ENCODE assay signal across 1 cellular context in the genomic region with DNA sequence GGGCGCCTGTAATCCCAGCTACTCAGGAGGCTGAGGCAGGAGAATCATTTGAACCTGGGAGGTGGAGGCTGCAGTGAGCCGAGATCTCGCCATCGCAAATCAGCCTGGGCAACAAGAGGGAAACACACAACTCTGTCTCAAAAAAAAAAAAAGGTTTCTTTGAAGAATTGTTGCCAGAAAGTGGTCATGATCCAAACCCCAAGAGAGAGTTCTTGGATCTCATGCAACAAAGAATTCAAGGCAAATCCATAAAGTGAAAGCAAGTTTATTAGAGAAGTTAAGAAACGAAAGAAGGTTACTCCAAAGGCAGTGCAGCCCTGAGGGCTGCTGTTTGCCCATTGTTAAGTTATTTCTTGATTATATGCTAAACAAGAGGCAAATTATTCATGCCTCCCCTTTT.
TF ChIP-seq lines count a peak whose summit lies in the region.

No MANE protein-coding gene starts in this region.

TF ChIP-seq in GM23338, 12 proteins besides CTCF, POLR2A, EP300 and RAD21 (continued from another document):
- TF ChIP-seq JUNB (IDR thresholded peaks at IDR 0.05; ENCODE audit: unreplicated experiment) (no peak), STAT1 (IDR thresholded peaks at IDR 0.05; ENCODE audit: unreplicated experiment) (no peak), EZH2 (IDR thresholded peaks at IDR 0.05; ENCODE audit: low read depth, unreplicated experiment) (no peak), ZNF331 (CRISPR knock-in tag; IDR thresholded peaks at IDR 0.05; ENCODE audit: low read depth) (no peak), CREB1 (CRISPR knock-in tag; IDR thresholded peaks at IDR 0.05; ENCODE audit: low read depth) (no peak), EZH2phosphoT487 (IDR thresholded peaks at IDR 0.05; ENCODE audit: unreplicated experiment) (no peak), NANOG (IDR thresholded peaks at IDR 0.05; ENCODE audit: borderline replicate concordance) (no peak), ZNF114 (CRISPR knock-in tag; IDR thresholded peaks at IDR 0.05) (no peak), POLR2AphosphoS5 (IDR thresholded peaks at IDR 0.05; ENCODE audit: low read depth) (no peak)
- TF ChIP-seq, protein P1, sequence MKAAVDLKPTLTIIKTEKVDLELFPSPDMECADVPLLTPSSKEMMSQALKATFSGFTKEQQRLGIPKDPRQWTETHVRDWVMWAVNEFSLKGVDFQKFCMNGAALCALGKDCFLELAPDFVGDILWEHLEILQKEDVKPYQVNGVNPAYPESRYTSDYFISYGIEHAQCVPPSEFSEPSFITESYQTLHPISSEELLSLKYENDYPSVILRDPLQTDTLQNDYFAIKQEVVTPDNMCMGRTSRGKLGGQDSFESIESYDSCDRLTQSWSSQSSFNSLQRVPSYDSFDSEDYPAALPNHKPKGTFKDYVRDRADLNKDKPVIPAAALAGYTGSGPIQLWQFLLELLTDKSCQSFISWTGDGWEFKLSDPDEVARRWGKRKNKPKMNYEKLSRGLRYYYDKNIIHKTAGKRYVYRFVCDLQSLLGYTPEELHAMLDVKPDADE (IDR thresholded peaks at IDR 0.05), result no peak
- TF ChIP-seq, protein P2, sequence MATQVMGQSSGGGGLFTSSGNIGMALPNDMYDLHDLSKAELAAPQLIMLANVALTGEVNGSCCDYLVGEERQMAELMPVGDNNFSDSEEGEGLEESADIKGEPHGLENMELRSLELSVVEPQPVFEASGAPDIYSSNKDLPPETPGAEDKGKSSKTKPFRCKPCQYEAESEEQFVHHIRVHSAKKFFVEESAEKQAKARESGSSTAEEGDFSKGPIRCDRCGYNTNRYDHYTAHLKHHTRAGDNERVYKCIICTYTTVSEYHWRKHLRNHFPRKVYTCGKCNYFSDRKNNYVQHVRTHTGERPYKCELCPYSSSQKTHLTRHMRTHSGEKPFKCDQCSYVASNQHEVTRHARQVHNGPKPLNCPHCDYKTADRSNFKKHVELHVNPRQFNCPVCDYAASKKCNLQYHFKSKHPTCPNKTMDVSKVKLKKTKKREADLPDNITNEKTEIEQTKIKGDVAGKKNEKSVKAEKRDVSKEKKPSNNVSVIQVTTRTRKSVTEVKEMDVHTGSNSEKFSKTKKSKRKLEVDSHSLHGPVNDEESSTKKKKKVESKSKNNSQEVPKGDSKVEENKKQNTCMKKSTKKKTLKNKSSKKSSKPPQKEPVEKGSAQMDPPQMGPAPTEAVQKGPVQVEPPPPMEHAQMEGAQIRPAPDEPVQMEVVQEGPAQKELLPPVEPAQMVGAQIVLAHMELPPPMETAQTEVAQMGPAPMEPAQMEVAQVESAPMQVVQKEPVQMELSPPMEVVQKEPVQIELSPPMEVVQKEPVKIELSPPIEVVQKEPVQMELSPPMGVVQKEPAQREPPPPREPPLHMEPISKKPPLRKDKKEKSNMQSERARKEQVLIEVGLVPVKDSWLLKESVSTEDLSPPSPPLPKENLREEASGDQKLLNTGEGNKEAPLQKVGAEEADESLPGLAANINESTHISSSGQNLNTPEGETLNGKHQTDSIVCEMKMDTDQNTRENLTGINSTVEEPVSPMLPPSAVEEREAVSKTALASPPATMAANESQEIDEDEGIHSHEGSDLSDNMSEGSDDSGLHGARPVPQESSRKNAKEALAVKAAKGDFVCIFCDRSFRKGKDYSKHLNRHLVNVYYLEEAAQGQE (IDR thresholded peaks at IDR 0.05; ENCODE audit: unreplicated experiment), result no peak
TF ChIP-seq in GM23338: peak in this region for 0.
